In genomic region chr12:56061982-56062381, GRCh38 we compare ENCODE assay signal across 17 cellular contexts. TPM values are rescaled to one million over a fixed set of nuclear protein-coding genes. Genes with fewer than 3 reads are reported as not detected.
DNase-seq lines count a peak whose midpoint lies in the region; ATAC-seq and TF ChIP-seq lines count a peak whose summit lies in the region.
"Had no signal": no experiment of that assay in that cellular context is flagged by ENCODE, and none has a peak within 500 bp of the region (broad histone marks: within the 10 kb centered on the region; RNA-seq: fewer than 3 reads in every experiment).

No MANE protein-coding gene starts in this region.

- TF ChIP-seq CTCF in endodermal cell (conservative IDR thresholded peaks at IDR 0.05), result no peak
- TF ChIP-seq CTCF in osteocyte (IDR thresholded peaks at IDR 0.05), result no peak
- no peak for TF ChIP-seq CTCF in CD8-positive, alpha-beta T cell (IDR thresholded peaks at IDR 0.05)

- ATAC-seq in CD4-positive, CD25-positive, alpha-beta regulatory T cell (ENCODE audit: low read depth in 2 of 2), result no peak
- no peak for ATAC-seq in CD8-positive, alpha-beta T cell
- no peak for ATAC-seq in GM18502 (IDR thresholded peaks at IDR 0.05; ENCODE audit: poor library complexity, unreplicated experiment)
- ATAC-seq: K562 had no signal

- no peak overlapping the region for H3K4me3 Mint-ChIP-seq in CD4-positive, CD25-positive, alpha-beta regulatory T cell
- H3K4me3 Mint-ChIP-seq in endodermal cell (no peak overlapping the region), osteocyte (ENCODE audit: unreplicated experiment) (no peak overlapping the region)
- no peak overlapping the region for H3K4me3 Mint-ChIP-seq in CD8-positive, alpha-beta T cell
- H3K4me3 Mint-ChIP-seq: CD8-positive, alpha-beta memory T cell had no signal

- H3K9me3 ChIP-seq in CD4-positive, CD25-positive, alpha-beta regulatory T cell (ENCODE audit: control insufficient read depth in 2 of 2, low read length in 2 of 2), result no peaks in the 10 kb centered on the region
- no peaks in the 10 kb centered on the region for H3K9me3 ChIP-seq in endodermal cell (ENCODE audit: control insufficient read depth, low read length)
- no peaks in the 10 kb centered on the region for H3K9me3 ChIP-seq in CD8-positive, alpha-beta T cell (ENCODE audit: low read length)
- H3K9me3 ChIP-seq: BLaER1 treated with 17β-estradiol and CSF1 and Interleukin-3, amounts not matched to agents 10 nM and 100 nM had no signal

- POLR2A ChIA-PET in CD8-positive, alpha-beta T cell (lab: Charles Lee), result no interaction called here

- peaks cover 7% of the 10 kb centered on the region for H3K27me3 Mint-ChIP-seq in CD4-positive, CD25-positive, alpha-beta regulatory T cell
- H3K27me3 Mint-ChIP-seq in endodermal cell (ENCODE audit: insufficient read depth), result no peaks in the 10 kb centered on the region
- H3K27me3 Mint-ChIP-seq in osteocyte (ENCODE audit: unreplicated experiment), result no peaks in the 10 kb centered on the region
- H3K27me3 Mint-ChIP-seq in CD8-positive, alpha-beta T cell (ENCODE audit: low read depth), result no peaks in the 10 kb centered on the region
- H3K27me3 Mint-ChIP-seq: CD8-positive, alpha-beta memory T cell had no signal

- H3K27ac Mint-ChIP-seq in CD4-positive, CD25-positive, alpha-beta regulatory T cell, result peak overlapping the region in 2 of 3 donors; percentile 28 to 65
- H3K27ac Mint-ChIP-seq in endodermal cell, result peak overlapping the region; percentile 24
- H3K27ac Mint-ChIP-seq in osteocyte (ENCODE audit: unreplicated experiment), result peak overlapping the region; percentile 43
- H3K27ac Mint-ChIP-seq in CD8-positive, alpha-beta T cell, result no peak overlapping the region

- no peaks in the 10 kb centered on the region for H3K36me3 ChIP-seq in CD4-positive, CD25-positive, alpha-beta regulatory T cell (ENCODE audit: control insufficient read depth, insufficient read depth, low read length)
- no peaks in the 10 kb centered on the region for H3K36me3 ChIP-seq in endodermal cell (ENCODE audit: control insufficient read depth, insufficient read depth, low read length)
- no peaks in the 10 kb centered on the region for H3K36me3 ChIP-seq in CD8-positive, alpha-beta T cell (ENCODE audit: insufficient read depth, low read length)
- H3K36me3 ChIP-seq: BLaER1 treated with 17β-estradiol and CSF1 and Interleukin-3, amounts not matched to agents 10 nM and 100 nM had no signal

- intact Hi-C loops in CD8-positive, alpha-beta T cell (cut with DNase I, micrococcal nuclease), result no loop called here

- WGBS in endodermal cell (ENCODE audit: insufficient coverage in 1 of 2, insufficient read length in 1 of 2), 2 experiments, result 42 to 72% methylated on average over 2 to 5 of the region's 5 CpGs

- CTCF ChIA-PET in CD8-positive, alpha-beta T cell (lab: Charles Lee), result no interaction called here

- H3K9me3 Mint-ChIP-seq in CD4-positive, CD25-positive, alpha-beta regulatory T cell, result peaks cover 0 to 4% (median 0%) of the 10 kb centered on the region in 7 donors
- H3K9me3 Mint-ChIP-seq in endodermal cell (no peaks in the 10 kb centered on the region), osteocyte (ENCODE audit: unreplicated experiment) (no peaks in the 10 kb centered on the region)
- H3K9me3 Mint-ChIP-seq in CD8-positive, alpha-beta T cell, result no peaks in the 10 kb centered on the region
- H3K9me3 Mint-ChIP-seq: CD8-positive, alpha-beta memory T cell had no signal

- no peak overlapping the region for H3K4me3 ChIP-seq in CD4-positive, CD25-positive, alpha-beta regulatory T cell (ENCODE audit: low read depth, low read length)
- H3K4me3 ChIP-seq in endodermal cell (ENCODE audit: low read length), result no peak overlapping the region
- H3K4me3 ChIP-seq in CD8-positive, alpha-beta T cell (ENCODE audit: low read depth, low read length), result no peak overlapping the region
- H3K4me3 ChIP-seq: BLaER1 treated with 17β-estradiol and CSF1 and Interleukin-3, amounts not matched to agents 10 nM and 100 nM; K562 had no signal

- no peaks in the 10 kb centered on the region for H3K36me3 Mint-ChIP-seq in CD4-positive, CD25-positive, alpha-beta regulatory T cell
- no peaks in the 10 kb centered on the region for H3K36me3 Mint-ChIP-seq in endodermal cell (ENCODE audit: low read depth)
- H3K36me3 Mint-ChIP-seq in osteocyte (ENCODE audit: unreplicated experiment), result no peaks in the 10 kb centered on the region
- no peaks in the 10 kb centered on the region for H3K36me3 Mint-ChIP-seq in CD8-positive, alpha-beta T cell
- H3K36me3 Mint-ChIP-seq: CD8-positive, alpha-beta memory T cell had no signal

- H3K4me1 Mint-ChIP-seq in CD4-positive, CD25-positive, alpha-beta regulatory T cell, result no peaks in the 10 kb centered on the region
- H3K4me1 Mint-ChIP-seq in endodermal cell (no peaks in the 10 kb centered on the region), osteocyte (ENCODE audit: unreplicated experiment) (peaks cover 15% of the 10 kb centered on the region)
- no peaks in the 10 kb centered on the region for H3K4me1 Mint-ChIP-seq in CD8-positive, alpha-beta T cell (ENCODE audit: low read depth)
- H3K4me1 Mint-ChIP-seq: CD8-positive, alpha-beta memory T cell had no signal

- no peak overlapping the region for H3K27ac ChIP-seq in CD4-positive, CD25-positive, alpha-beta regulatory T cell (ENCODE audit: insufficient read depth, low read length, poor library complexity, severe bottlenecking)
- no peak overlapping the region for H3K27ac ChIP-seq in endodermal cell (ENCODE audit: low read depth, low read length)
- H3K27ac ChIP-seq in CD8-positive, alpha-beta T cell (ENCODE audit: low read depth, low read length), result no peak overlapping the region
- H3K27ac ChIP-seq: BLaER1 treated with 17β-estradiol and CSF1 and Interleukin-3, amounts not matched to agents 10 nM and 100 nM had no signal

- no peak for DNase-seq in CD4-positive, CD25-positive, alpha-beta regulatory T cell
- DNase-seq in M059J (ENCODE audit: low read depth) (peak; percentile 38), endodermal cell (no peak), osteocyte (ENCODE audit: extremely low spot score, unreplicated experiment) (no peak), iPS-NIHi7 (ENCODE audit: extremely low spot score) (no peak)
- no peak for DNase-seq in CD8-positive, alpha-beta T cell
- DNase-seq: 8988T; CD8-positive, alpha-beta memory T cell; GDM1; NCI-H1105; NCI-H2029 treated with DMSO at 0.1 percent for 48 hours; NCI-H226; NCI-H510A treated with DMSO at 0.1 percent for 48 hours; NCI-H748 treated with DMSO at 0.1 percent for 48 hours had no signal

- H3K4me1 ChIP-seq in CD4-positive, CD25-positive, alpha-beta regulatory T cell (ENCODE audit: control insufficient read depth, insufficient read depth, low read length, poor library complexity, severe bottlenecking), result no peaks in the 10 kb centered on the region
- no peaks in the 10 kb centered on the region for H3K4me1 ChIP-seq in endodermal cell (ENCODE audit: control insufficient read depth, insufficient read depth, low read length)
- H3K4me1 ChIP-seq in CD8-positive, alpha-beta T cell (ENCODE audit: insufficient read depth, low read length), result no peaks in the 10 kb centered on the region
- H3K4me1 ChIP-seq: BLaER1 treated with 17β-estradiol and CSF1 and Interleukin-3, amounts not matched to agents 10 nM and 100 nM had no signal

- H3K27me3 ChIP-seq in CD4-positive, CD25-positive, alpha-beta regulatory T cell (ENCODE audit: control insufficient read depth, insufficient read depth, low read length), result no peaks in the 10 kb centered on the region
- no peaks in the 10 kb centered on the region for H3K27me3 ChIP-seq in endodermal cell (ENCODE audit: control insufficient read depth, insufficient read depth, low read length, poor library complexity, severe bottlenecking)
- H3K27me3 ChIP-seq in CD8-positive, alpha-beta T cell (ENCODE audit: insufficient read depth, low read length), result no peaks in the 10 kb centered on the region
- H3K27me3 ChIP-seq: BLaER1 treated with 17β-estradiol and CSF1 and Interleukin-3, amounts not matched to agents 10 nM and 100 nM had no signal

- no peak overlapping the region for H3K9ac ChIP-seq in endodermal cell (ENCODE audit: extremely low read depth, low read length, poor library complexity, severe bottlenecking)
- H3K9ac ChIP-seq: BLaER1 treated with 17β-estradiol and CSF1 and Interleukin-3, amounts not matched to agents 10 nM and 100 nM had no signal

RNA-seq across cellular contexts. Expression of gene ERBB3, which starts 18.0 kb away (rescaled TPM):
- total RNA-seq in CD4-positive, CD25-positive, alpha-beta regulatory T cell, result 0.69 TPM
- under 1 TPM; 0.14 to 1.00 (median 0.56) TPM for polyA plus RNA-seq in CD4-positive, CD25-positive, alpha-beta regulatory T cell
- total RNA-seq in M059J (2014; rRNA removed; shearing (Covaris generic)), result 0.37 TPM in 1 of 2 replicates, not detected in the other
- total RNA-seq in endodermal cell (10 to 100 TPM; 45.7 to 51.8 TPM), osteocyte (0.97 and 1.2 TPM in 2 replicates)
- polyA plus RNA-seq in endodermal cell (2013, experiment 1 of 2), result 41.7 TPM
- 35.4 TPM for polyA plus RNA-seq in endodermal cell (2013, experiment 2 of 2)
- 1 to 10 TPM in 1 of 2 experiments, under 1 TPM in 1; 0.90 to 1.5 TPM for total RNA-seq in CD8-positive, alpha-beta T cell

RNA-seq across cellular contexts. Expression of gene RPS26, which starts 20.3 kb away (rescaled TPM):
- total RNA-seq in CD4-positive, CD25-positive, alpha-beta regulatory T cell, result 26.3 TPM
- polyA plus RNA-seq in CD4-positive, CD25-positive, alpha-beta regulatory T cell, result 1,000 to 10,000 TPM in 1 of 4 donors, 100 to 1,000 TPM in 3; 288 to 1,151 (median 836) TPM
- 1,969 and 2,525 TPM in 2 replicates for total RNA-seq in M059J (2014; rRNA removed; shearing (Covaris generic))
- 10 to 100 TPM; 35.8 to 58.6 TPM for total RNA-seq in endodermal cell
- polyA plus RNA-seq in endodermal cell (2013, experiment 1 of 2), result 2,066 TPM
- polyA plus RNA-seq in endodermal cell (2013, experiment 2 of 2), result 1,971 TPM
- total RNA-seq in osteocyte, result 25.0 and 25.3 TPM in 2 replicates
- 10 to 100 TPM; 33.8 to 36.7 TPM for total RNA-seq in CD8-positive, alpha-beta T cell

RNA-seq across cellular contexts. Expression of gene IKZF4, which starts 41.1 kb away (rescaled TPM):
- 22.3 TPM for total RNA-seq in CD4-positive, CD25-positive, alpha-beta regulatory T cell
- 1 to 10 TPM; 5.8 to 8.1 (median 6.4) TPM for polyA plus RNA-seq in CD4-positive, CD25-positive, alpha-beta regulatory T cell
- total RNA-seq in M059J (2014; rRNA removed; shearing (Covaris generic)), result 0.57 and 1.2 TPM in 2 replicates
- total RNA-seq in endodermal cell (10 to 100 TPM in 1 of 2 donors, 1 to 10 TPM in 1; 9.8 to 10.2 TPM), osteocyte (8.2 and 10.6 TPM in 2 replicates)
- 21.4 TPM for polyA plus RNA-seq in endodermal cell (2013, experiment 1 of 2)
- 17.5 TPM for polyA plus RNA-seq in endodermal cell (2013, experiment 2 of 2)
- 1 to 10 TPM; 2.2 to 2.5 TPM for total RNA-seq in CD8-positive, alpha-beta T cell

RNA-seq across cellular contexts. Expression of gene PA2G4, which starts 42.4 kb away (rescaled TPM):
- 63.8 TPM for total RNA-seq in CD4-positive, CD25-positive, alpha-beta regulatory T cell
- 100 to 1,000 TPM; 193 to 203 (median 196) TPM for polyA plus RNA-seq in CD4-positive, CD25-positive, alpha-beta regulatory T cell
- 134 and 184 TPM in 2 replicates for total RNA-seq in M059J (2014; rRNA removed; shearing (Covaris generic))
- 100 to 1,000 TPM; 128 to 161 TPM for total RNA-seq in endodermal cell
- 155 TPM for polyA plus RNA-seq in endodermal cell (2013, experiment 1 of 2)
- 147 TPM for polyA plus RNA-seq in endodermal cell (2013, experiment 2 of 2)
- total RNA-seq in osteocyte, result 85.9 and 87.9 TPM in 2 replicates
- 10 to 100 TPM; 61.6 to 62.4 TPM for total RNA-seq in CD8-positive, alpha-beta T cell

RNA-seq across cellular contexts. Expression of gene RPL41, which starts 54.5 kb away (rescaled TPM):
- total RNA-seq in CD4-positive, CD25-positive, alpha-beta regulatory T cell, result 4,134 TPM
- 1,000 to 10,000 TPM; 7,544 to 9,760 (median 8,849) TPM for polyA plus RNA-seq in CD4-positive, CD25-positive, alpha-beta regulatory T cell
- total RNA-seq in M059J (2014; rRNA removed; shearing (Covaris generic)), result 2,885 and 2,938 TPM in 2 replicates
- 1,000 to 10,000 TPM; 4,305 to 4,379 TPM for total RNA-seq in endodermal cell
- polyA plus RNA-seq in endodermal cell (2013, experiment 1 of 2), result 4,554 TPM
- polyA plus RNA-seq in endodermal cell (2013, experiment 2 of 2), result 4,086 TPM
- total RNA-seq in osteocyte, result 3,386 and 3,580 TPM in 2 replicates
- 1,000 to 10,000 TPM; 5,791 to 5,914 TPM for total RNA-seq in CD8-positive, alpha-beta T cell

Comparison
In these comparisons a context has a peak if more than half of its experiments do, and no peak if none do; other contexts are left out.
1. RNA of gene ERBB3, which starts 18.0 kb away (total RNA-seq): 45.7 to 51.8 TPM in endodermal cell; 0.90 to 1.5 TPM in CD8-positive, alpha-beta T cell, 0.97 to 1.2 TPM in osteocyte, 0.69 TPM in CD4-positive, CD25-positive, alpha-beta regulatory T cell (single experiment) and 0.37 TPM in M059J; every median in the first group is over 10 times any median in the second.
2. RNA of gene RPS26, which starts 20.3 kb away (total RNA-seq): 1,969 to 2,525 TPM in M059J; 35.8 to 58.6 TPM in endodermal cell, 33.8 to 36.7 TPM in CD8-positive, alpha-beta T cell, 26.3 TPM in CD4-positive, CD25-positive, alpha-beta regulatory T cell (single experiment) and 25.0 to 25.3 TPM in osteocyte; every median in the first group is over 10 times any median in the second.